9 cellular contexts compared by ENCODE assay signal in the genomic region with DNA sequence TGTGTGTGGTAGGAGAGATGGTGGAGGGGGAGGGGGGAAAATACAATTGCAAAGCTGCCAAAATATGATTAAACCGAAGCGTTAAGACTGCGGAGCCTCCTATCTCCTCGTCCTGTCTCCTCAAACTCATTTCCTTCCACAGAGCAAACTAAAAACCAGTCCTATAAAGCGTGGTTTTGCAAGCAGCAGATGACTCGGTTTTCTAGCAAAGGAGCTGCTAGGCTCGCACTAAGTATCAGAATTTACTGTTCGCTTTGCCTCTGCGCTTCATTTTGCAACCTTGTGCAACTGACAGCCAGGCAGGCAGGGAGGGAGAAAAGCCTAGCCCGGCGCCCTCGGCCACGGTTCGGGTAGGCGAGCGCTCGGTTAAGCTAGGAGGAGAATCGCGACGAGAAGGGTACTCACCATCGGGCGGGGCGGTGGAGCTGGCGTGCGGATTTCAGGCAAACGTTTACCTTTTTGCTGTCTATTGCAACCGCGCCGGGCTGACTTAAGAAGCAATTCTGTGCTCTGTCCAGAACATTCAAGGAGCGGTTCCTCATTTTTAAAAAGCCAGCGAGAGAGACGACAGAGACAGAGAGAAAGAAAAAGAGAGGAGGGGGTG. TPM values are rescaled to one million over a fixed set of nuclear protein-coding genes. Genes with fewer than 3 reads are reported as not detected.
A peak's percentile ranks its signal among the peaks of the same experiment; 100 is the strongest.
DNase-seq lines count a peak whose midpoint lies in the region; FAIRE-seq and TF ChIP-seq lines count a peak whose summit lies in the region.
"Had no signal": no experiment of that assay in that cellular context is flagged by ENCODE, and none has a peak within 500 bp of the region (broad histone marks: within the 10 kb centered on the region; RNA-seq: fewer than 3 reads in every experiment).

No MANE protein-coding gene starts in this region.

- TF ChIP-seq CTCF in ovary (IDR thresholded peaks at IDR 0.05) = no peak

- peak overlapping the region; percentile 79 to 88 for H3K27ac ChIP-seq in esophagus (ENCODE audit: low read depth in 2 of 2, low read length in 1 of 2)
- H3K27ac ChIP-seq in ovary = peak overlapping the region; percentile 82 to 98

- H3K9me3 ChIP-seq in esophagus (ENCODE audit: control insufficient read depth in 2 of 2, insufficient read depth in 1 of 2, low read depth in 1 of 2, low read length in 1 of 2) (peaks cover 0 to 2% of the 10 kb centered on the region in 2 donors), ovary (no peaks in the 10 kb centered on the region)

- TF ChIP-seq POLR2A in ovary (IDR thresholded peaks at IDR 0.05) (no peak), H54 (IDR thresholded peaks at IDR 0.05; ENCODE audit: low read depth, low read length) (no peak)

- H3K4me1 ChIP-seq in esophagus (ENCODE audit: control insufficient read depth in 2 of 2, insufficient read depth in 2 of 2, low read length in 1 of 2) = peaks cover 0 to 9% of the 10 kb centered on the region in 2 donors
- peaks cover 3% of the 10 kb centered on the region for H3K4me1 ChIP-seq in ovary (ENCODE audit: insufficient read depth)

- 1 to 2% methylated on average over 32 of the region's 32 CpGs for WGBS in esophagus, 2 donors
- 0 to 1% (median 0%) methylated on average over 32 of the region's 32 CpGs for WGBS in ovary, 3 donors

- H3K4me3 ChIP-seq in H7 (ENCODE audit: insufficient read depth, low read depth, low read length) (peak overlapping the region; percentile 25), esophagus (ENCODE audit: low read depth in 1 of 2, low read length in 2 of 2) (peak overlapping the region; percentile 52 to 55), ovary (peak overlapping the region; percentile 73)

- intact Hi-C loops in ovary (cut with DNase I) = loop anchor here (5.0 to 10.0 kb wide), 9 partner anchors 142 to 1062 kb away; no protein-coding TSS in a partner anchor

- no peak for TF ChIP-seq EP300 in ovary (IDR thresholded peaks at IDR 0.05)

- peak; percentile 71 for DNase-seq in H7
- peak; percentile 91 for DNase-seq in OCI-M1 (lab: John Stamatoyannopoulos, UW)
- DNase-seq in ovary = peak; percentile 59 to 70 (median 66)
- DNase-seq in DMS79 treated with DMSO at 0.1 percent for 48 hours (lab: John Stamatoyannopoulos, UW) = no peak
- DNase-seq in NCI-H2107 treated with DMSO at 0.1 percent for 48 hours (lab: John Stamatoyannopoulos, UW; ENCODE audit: unreplicated experiment) = no peak
- no peak for DNase-seq in activated gamma-delta T cell (lab: John Stamatoyannopoulos, UW)
- DNase-seq in H54 (ENCODE audit: insufficient read length, low spot score) = no peak

- no peak for FAIRE-seq in H54 (lab: Jason Lieb, UNC)

- H3K27me3 ChIP-seq in H7 (ENCODE audit: control insufficient read depth, insufficient read depth, low read length) (peaks cover 93% of the 10 kb centered on the region), esophagus (ENCODE audit: control insufficient read depth in 1 of 2, insufficient read depth in 2 of 2, low read length in 2 of 2) (peaks cover 0 to 7% of the 10 kb centered on the region in 2 donors), ovary (no peaks in the 10 kb centered on the region)

- H3K36me3 ChIP-seq in H7 (replicated peaks; ENCODE audit: control insufficient read depth, insufficient read depth, low read length) (no peaks in the 10 kb centered on the region), esophagus (ENCODE audit: control insufficient read depth in 2 of 2, insufficient read depth in 2 of 2, low read length in 1 of 2) (no peaks in the 10 kb centered on the region), ovary (no peaks in the 10 kb centered on the region)

RNA-seq across cellular contexts. Expression of a gene that starts 3.8 kb away (rescaled TPM):
- 0.17 TPM in 1 of 2 replicates, not detected in the other for total RNA-seq in H7 (2014; rRNA removed; shearing (Covaris generic))
- polyA plus RNA-seq in esophagus (1 to 10 TPM; 5.0 to 9.3 TPM), ovary (100 to 1,000 TPM; 230 to 392 TPM)
- 100 to 1,000 TPM in 6 of 7 donors, 10 to 100 TPM in 1; 68.6 to 424 (median 343) TPM for total RNA-seq in ovary
- total RNA-seq: T-helper 1 cell treated with Interleukin-12 subunit alpha and Interleukin-12 subunit beta and Interleukin-4 antibody, amounts not matched to agents 30 ng/mL and 1 ng/mL, for 36 hours had no signal

Comparison
In these comparisons a context has a peak if more than half of its experiments do, and no peak if none do; other contexts are left out.
1. DNase-seq: peak in H7 (single experiment), OCI-M1 (single experiment) and ovary (5 of 5); none in DMS79 treated with DMSO at 0.1 percent for 48 hours (single experiment), NCI-H2107 treated with DMSO at 0.1 percent for 48 hours (single experiment), activated gamma-delta T cell (single experiment) and H54 (single experiment).
2. RNA of a gene that starts 3.8 kb away (total RNA-seq): 68.6 to 424 TPM in ovary; 0.17 TPM in H7; every median in the first group is over 10 times any median in the second.
3. Peak in every context shown above with its lines, with median percentiles within 50 percentile points of each other: H3K4me3 ChIP-seq.